7 cellular contexts compared by ENCODE assay signal in genomic region chr2:87517438-87517837, GRCh38.
DNase-seq lines count a peak whose midpoint lies in the region; ATAC-seq and TF ChIP-seq lines count a peak whose summit lies in the region.
"Not testable (repeated sequence)": the region's sequence is repeated elsewhere in the genome, so short reads cannot be mapped to it uniquely, and the experiment has no call there.

No MANE protein-coding gene starts in this region.

- DNase-seq in OCI-LY7 (ENCODE audit: low spot score); activated CD4-positive, alpha-beta T cell treated with anti-CD3 and anti-CD28 coated beads, Interleukin-2, amount 10 ng/mL, durations not matched to agents 7 days and 5 days; effector memory CD8-positive, alpha-beta T cell; stimulated activated effector memory CD8-positive, alpha-beta T cell treated with anti-CD3 and anti-CD28 coated beads, Interleukin-12 subunit alpha, Interleukin-12 subunit beta, amount 100 ng/mL, for 72 hours (ENCODE audit: low spot score in 2 of 2): not testable (repeated sequence)

- H3K27ac Mint-ChIP-seq in activated CD4-positive, alpha-beta T cell treated with anti-CD3 and anti-CD28 coated beads, Interleukin-2, amount 10 ng/mL, durations not matched to agents 7 days and 5 days = peak overlapping the region; percentile 46
- H3K27ac Mint-ChIP-seq in activated naive CD4-positive, alpha-beta T cell treated with anti-CD3 and anti-CD28 coated beads, Interleukin-2, amount 50 U/mL, for 24 hours = peak overlapping the region; percentile 94
- H3K27ac Mint-ChIP-seq in effector memory CD8-positive, alpha-beta T cell = peak overlapping the region; percentile 81 to 92
- H3K27ac Mint-ChIP-seq in stimulated activated effector memory CD8-positive, alpha-beta T cell treated with anti-CD3 and anti-CD28 coated beads, Interleukin-12 subunit alpha, Interleukin-12 subunit beta, amount 100 ng/mL, for 72 hours = peak overlapping the region; percentile 56

- H3K79me2 ChIP-seq in OCI-LY7 (ENCODE audit: insufficient read depth, low read depth, low read length) = not testable (repeated sequence)

- H2AFZ ChIP-seq in OCI-LY7 (ENCODE audit: low read length) = not testable (repeated sequence)

- H3K27ac ChIP-seq in OCI-LY7 (ENCODE audit: low read depth, low read length, poor library complexity, severe bottlenecking) = peak overlapping the region; percentile 37

- H3K9me2 ChIP-seq in OCI-LY7 (ENCODE audit: insufficient read depth, low read length) = not testable (repeated sequence)

- peak; percentile 29 for ATAC-seq in GM18520 (IDR thresholded peaks at IDR 0.05; ENCODE audit: unreplicated experiment)
- peak; percentile 43 for ATAC-seq in HG02973 (IDR thresholded peaks at IDR 0.05; ENCODE audit: unreplicated experiment)
- ATAC-seq in effector memory CD8-positive, alpha-beta T cell (replicated peaks) = peak; percentile 57
- ATAC-seq in stimulated activated effector memory CD8-positive, alpha-beta T cell treated with anti-CD3 and anti-CD28 coated beads, Interleukin-12 subunit alpha, Interleukin-12 subunit beta, amount 100 ng/mL, for 72 hours = peak; percentile 77

- POLR2A ChIA-PET in OCI-LY7 (lab: Charles Lee); activated CD4-positive, alpha-beta T cell treated with anti-CD3 and anti-CD28 coated beads, Interleukin-2, amount 10 ng/mL, durations not matched to agents 7 days and 5 days (lab: Charles Lee): not testable (repeated sequence)

- H3K36me3 Mint-ChIP-seq in activated CD4-positive, alpha-beta T cell treated with anti-CD3 and anti-CD28 coated beads, Interleukin-2, amount 10 ng/mL, durations not matched to agents 7 days and 5 days (ENCODE audit: low read depth) = peaks cover 13% of the 10 kb centered on the region
- H3K36me3 Mint-ChIP-seq in activated naive CD4-positive, alpha-beta T cell treated with anti-CD3 and anti-CD28 coated beads, Interleukin-2, amount 50 U/mL, for 24 hours = peaks cover 20% of the 10 kb centered on the region
- not testable (repeated sequence) for H3K36me3 Mint-ChIP-seq in effector memory CD8-positive, alpha-beta T cell (ENCODE audit: insufficient read depth); stimulated activated effector memory CD8-positive, alpha-beta T cell treated with anti-CD3 and anti-CD28 coated beads, Interleukin-12 subunit alpha, Interleukin-12 subunit beta, amount 100 ng/mL, for 72 hours

- intact Hi-C loops in OCI-LY7 (cut with micrococcal nuclease; ENCODE audit: unreplicated experiment) = not testable (repeated sequence)

- not testable (repeated sequence) for TF ChIP-seq CTCF in OCI-LY7 (conservative IDR thresholded peaks at IDR 0.05; ENCODE audit: low read length)

- H3K36me3 ChIP-seq in OCI-LY7 (ENCODE audit: insufficient read depth, low read length) = not testable (repeated sequence)

- not testable (repeated sequence) for H3K4me2 ChIP-seq in OCI-LY7 (ENCODE audit: low read length)

- H3K9me3 ChIP-seq in OCI-LY7 (ENCODE audit: low read length) = not testable (repeated sequence)

- not testable (repeated sequence) for H3K4me3 Mint-ChIP-seq in activated CD4-positive, alpha-beta T cell treated with anti-CD3 and anti-CD28 coated beads, Interleukin-2, amount 10 ng/mL, durations not matched to agents 7 days and 5 days; stimulated activated effector memory CD8-positive, alpha-beta T cell treated with anti-CD3 and anti-CD28 coated beads, Interleukin-12 subunit alpha, Interleukin-12 subunit beta, amount 100 ng/mL, for 72 hours
- H3K4me3 Mint-ChIP-seq in activated naive CD4-positive, alpha-beta T cell treated with anti-CD3 and anti-CD28 coated beads, Interleukin-2, amount 50 U/mL, for 24 hours = peak overlapping the region; percentile 30
- H3K4me3 Mint-ChIP-seq in effector memory CD8-positive, alpha-beta T cell = peak overlapping the region in 1 of 2 donors; percentile 21

- H3K4me1 ChIP-seq in OCI-LY7 (ENCODE audit: insufficient read depth, low read length, poor library complexity, severe bottlenecking) = peaks cover 54% of the 10 kb centered on the region

- not testable (repeated sequence) for H3K27me3 Mint-ChIP-seq in activated CD4-positive, alpha-beta T cell treated with anti-CD3 and anti-CD28 coated beads, Interleukin-2, amount 10 ng/mL, durations not matched to agents 7 days and 5 days; activated naive CD4-positive, alpha-beta T cell treated with anti-CD3 and anti-CD28 coated beads, Interleukin-2, amount 50 U/mL, for 24 hours; effector memory CD8-positive, alpha-beta T cell

- not testable (repeated sequence) for BruUV-seq in OCI-LY7 (replicated peaks; lab: Mats Ljungman, UMichigan)

- H4K20me1 ChIP-seq in OCI-LY7 (ENCODE audit: insufficient read depth, low read length) = not testable (repeated sequence)

- H3K9me3 Mint-ChIP-seq in activated CD4-positive, alpha-beta T cell treated with anti-CD3 and anti-CD28 coated beads, Interleukin-2, amount 10 ng/mL, durations not matched to agents 7 days and 5 days; activated naive CD4-positive, alpha-beta T cell treated with anti-CD3 and anti-CD28 coated beads, Interleukin-2, amount 50 U/mL, for 24 hours; effector memory CD8-positive, alpha-beta T cell; stimulated activated effector memory CD8-positive, alpha-beta T cell treated with anti-CD3 and anti-CD28 coated beads, Interleukin-12 subunit alpha, Interleukin-12 subunit beta, amount 100 ng/mL, for 72 hours: not testable (repeated sequence)

- CTCF ChIA-PET in OCI-LY7 (lab: Charles Lee; ENCODE audit: unreplicated experiment); activated CD4-positive, alpha-beta T cell treated with anti-CD3 and anti-CD28 coated beads, Interleukin-2, amount 10 ng/mL, durations not matched to agents 7 days and 5 days (lab: Charles Lee): not testable (repeated sequence)

- H3K4me3 ChIP-seq in OCI-LY7 (ENCODE audit: low read depth, low read length, poor library complexity, severe bottlenecking) = not testable (repeated sequence)

- peaks cover 29% of the 10 kb centered on the region for H3K4me1 Mint-ChIP-seq in activated CD4-positive, alpha-beta T cell treated with anti-CD3 and anti-CD28 coated beads, Interleukin-2, amount 10 ng/mL, durations not matched to agents 7 days and 5 days
- peaks cover 56% of the 10 kb centered on the region for H3K4me1 Mint-ChIP-seq in activated naive CD4-positive, alpha-beta T cell treated with anti-CD3 and anti-CD28 coated beads, Interleukin-2, amount 50 U/mL, for 24 hours
- peaks cover 8 to 19% of the 10 kb centered on the region in 2 donors for H3K4me1 Mint-ChIP-seq in effector memory CD8-positive, alpha-beta T cell (ENCODE audit: low read depth in 2 of 2)
- H3K4me1 Mint-ChIP-seq in stimulated activated effector memory CD8-positive, alpha-beta T cell treated with anti-CD3 and anti-CD28 coated beads, Interleukin-12 subunit alpha, Interleukin-12 subunit beta, amount 100 ng/mL, for 72 hours = peaks cover 23% of the 10 kb centered on the region
